ENCODE assay signal across 1 cellular context in the genomic region with DNA sequence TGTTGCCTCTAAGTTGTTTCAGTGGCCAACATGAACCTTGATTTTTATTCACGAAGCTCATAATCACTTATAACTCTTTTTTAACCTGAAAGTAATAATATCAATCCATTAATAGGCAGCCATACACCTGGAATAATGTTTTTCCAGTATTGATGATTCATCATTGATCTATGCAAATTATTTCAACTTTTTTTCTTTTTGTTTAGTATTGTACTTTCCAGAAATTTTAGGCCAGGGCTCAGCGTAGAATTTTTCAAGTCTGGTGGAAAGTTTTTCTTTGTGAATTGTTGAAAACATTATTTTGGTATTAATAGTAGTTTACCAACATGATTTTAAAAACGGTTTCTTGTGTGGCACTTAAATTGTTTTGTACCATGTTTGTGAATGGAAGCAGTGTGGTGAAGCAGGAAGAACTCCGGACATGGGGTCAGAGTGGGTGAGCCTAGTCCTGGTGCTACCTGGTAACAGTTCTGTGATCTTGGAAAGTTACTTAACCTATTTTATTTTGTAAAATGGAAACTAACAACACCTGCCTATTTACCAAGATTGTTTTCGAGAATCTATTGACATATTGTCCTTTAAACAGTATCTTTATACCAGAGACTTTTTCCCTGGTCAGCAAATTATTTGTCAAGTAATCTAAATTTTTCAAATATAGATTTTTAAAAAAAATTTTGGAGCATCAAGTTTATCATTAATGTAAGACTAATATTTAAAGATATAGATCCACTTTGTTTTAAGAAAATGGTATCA.
A peak's percentile ranks its signal among the peaks of the same experiment; 100 is the strongest.
TF ChIP-seq lines count a peak whose summit lies in the region.

No MANE protein-coding gene starts in this region.

TF ChIP-seq in HepG2, 621 proteins besides CTCF, POLR2A, EP300 and RAD21 (continued from another document):
- TF ChIP-seq THRA (CRISPR knock-in tag; IDR thresholded peaks at IDR 0.05; ENCODE audit: borderline replicate concordance) = peak; percentile 53; the same call in 1 of the 2 replicates
TF ChIP-seq in HepG2: peak in this region for 18.
